ENCODE assay signal across 23 cellular contexts in genomic region chr14:102739190-102739469, GRCh38.
"Had no signal": no experiment of that assay in that cellular context is flagged by ENCODE, and none has a peak within 500 bp of the region (broad histone marks: within the 10 kb centered on the region; RNA-seq: fewer than 3 reads in every experiment).

No MANE protein-coding gene starts in this region.

- H3K4me3 ChIP-seq: Peyer's patch, SJSA1 had no signal

- H3K9ac ChIP-seq: KMS-11 had no signal

- ATAC-seq: activated T-cell treated with anti-CD3 and anti-CD28 coated beads, Interleukin-2, amount 50 U/mL, for 4 hours; T-helper 17 cell had no signal

- H3K4me1 Mint-ChIP-seq: activated B cell treated with CpG ODN at 0.5 μM for 24 hours; activated CD4-positive, alpha-beta T cell treated with anti-CD3 and anti-CD28 coated beads, Interleukin-2, amount 10 ng/mL, durations not matched to agents 24 days and 14 days had no signal

- H3K27ac ChIP-seq: KMS-11, Peyer's patch, SJSA1 had no signal

- H3K4me2 ChIP-seq: KMS-11 had no signal

- H3K9me3 Mint-ChIP-seq: activated CD4-positive, alpha-beta T cell treated with anti-CD3 and anti-CD28 coated beads, Interleukin-2, amount 10 ng/mL, durations not matched to agents 24 days and 14 days; activated naive CD4-positive, alpha-beta T cell treated with anti-CD3 and anti-CD28 coated beads, Interleukin-2, amount 50 U/mL, for 72 hours; activated T-cell treated with anti-CD3 and anti-CD28 coated beads, Interleukin-2, amount 50 U/mL, for 4 hours had no signal

- H3K4me3 Mint-ChIP-seq: activated B cell treated with CpG ODN at 0.5 μM for 24 hours; activated CD4-positive, alpha-beta memory T cell treated with anti-CD3 and anti-CD28 coated beads for 36 hours; activated CD4-positive, alpha-beta T cell treated with anti-CD3 and anti-CD28 coated beads, Interleukin-2, amount 10 ng/mL, durations not matched to agents 24 days and 14 days; activated T-cell treated with anti-CD3 and anti-CD28 coated beads, Interleukin-2, amount 50 U/mL, for 4 hours; T-helper 17 cell had no signal

- H3K27me3 ChIP-seq: Peyer's patch, SJSA1 had no signal

- H3K4me1 ChIP-seq: Peyer's patch, SJSA1 had no signal

- H3K27ac Mint-ChIP-seq: activated B cell treated with CpG ODN at 0.5 μM for 24 hours; activated CD4-positive, alpha-beta memory T cell treated with anti-CD3 and anti-CD28 coated beads for 36 hours; activated CD4-positive, alpha-beta T cell treated with anti-CD3 and anti-CD28 coated beads, Interleukin-2, amount 10 ng/mL, durations not matched to agents 24 days and 14 days; activated naive CD4-positive, alpha-beta T cell treated with anti-CD3 and anti-CD28 coated beads, Interleukin-2, amount 50 U/mL, for 72 hours; T-helper 17 cell had no signal

- H3K27me3 Mint-ChIP-seq: activated B cell treated with CpG ODN at 0.5 μM for 24 hours; activated CD4-positive, alpha-beta memory T cell treated with anti-CD3 and anti-CD28 coated beads for 36 hours; activated CD4-positive, alpha-beta T cell treated with anti-CD3 and anti-CD28 coated beads, Interleukin-2, amount 10 ng/mL, durations not matched to agents 24 days and 14 days; T-helper 17 cell had no signal

- DNase-seq: activated B cell treated with CpG ODN at 0.5 μM for 24 hours; activated CD4-positive, alpha-beta memory T cell treated with anti-CD3 and anti-CD28 coated beads for 36 hours; activated CD4-positive, alpha-beta T cell treated with anti-CD3 and anti-CD28 coated beads for 1 hour; activated CD4-positive, alpha-beta T cell treated with anti-CD3 and anti-CD28 coated beads, Interleukin-2, amount 10 ng/mL, durations not matched to agents 24 days and 14 days; activated CD8-positive, alpha-beta memory T cell treated with anti-CD3 and anti-CD28 coated beads for 24 hours; activated effector memory CD4-positive, alpha-beta T cell treated with anti-CD3 and anti-CD28 coated beads, Interleukin-2, amount 50 U/mL, for 16 hours; activated naive CD4-positive, alpha-beta T cell treated with Interleukin-2 at 50 U/mL for 16 hours; activated T-cell treated with anti-CD3 and anti-CD28 coated beads, Interleukin-2, amount 50 U/mL, for 4 hours; cerebellar nuclear complex; MV-4-11; NCI-H1092 treated with DMSO at 0.1 percent for 48 hours; NCI-H1436; NCI-H1694 treated with DMSO at 0.1 percent for 48 hours; NCI-H2081 treated with DMSO at 0.1 percent for 48 hours; NCI-H446; NCI-H524; SHP77; T-helper 17 cell; T-helper 9 cell had no signal
